In the genomic region with DNA sequence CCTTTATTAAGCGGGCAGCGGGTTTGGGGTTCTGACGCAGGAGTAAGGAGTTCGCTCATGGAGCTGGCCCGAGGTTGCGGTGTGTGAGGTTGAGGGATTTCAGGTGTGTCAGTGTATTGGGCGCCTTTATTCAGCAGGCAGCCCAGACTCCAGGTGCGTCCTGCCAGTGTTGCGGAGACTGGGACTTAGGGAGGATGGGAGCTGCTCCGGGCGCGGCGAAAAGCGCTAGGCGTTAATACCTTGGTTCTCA, we compare ENCODE assay signal across 1 cellular context.
TF ChIP-seq lines count a peak whose summit lies in the region.

No MANE protein-coding gene starts in this region.

TF ChIP-seq in WTC11, 78 proteins besides CTCF, POLR2A, EP300 and RAD21 (continued from another document):
- TF ChIP-seq, protein P1, sequence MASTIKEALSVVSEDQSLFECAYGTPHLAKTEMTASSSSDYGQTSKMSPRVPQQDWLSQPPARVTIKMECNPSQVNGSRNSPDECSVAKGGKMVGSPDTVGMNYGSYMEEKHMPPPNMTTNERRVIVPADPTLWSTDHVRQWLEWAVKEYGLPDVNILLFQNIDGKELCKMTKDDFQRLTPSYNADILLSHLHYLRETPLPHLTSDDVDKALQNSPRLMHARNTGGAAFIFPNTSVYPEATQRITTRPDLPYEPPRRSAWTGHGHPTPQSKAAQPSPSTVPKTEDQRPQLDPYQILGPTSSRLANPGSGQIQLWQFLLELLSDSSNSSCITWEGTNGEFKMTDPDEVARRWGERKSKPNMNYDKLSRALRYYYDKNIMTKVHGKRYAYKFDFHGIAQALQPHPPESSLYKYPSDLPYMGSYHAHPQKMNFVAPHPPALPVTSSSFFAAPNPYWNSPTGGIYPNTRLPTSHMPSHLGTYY (CRISPR knock-in tag; IDR thresholded peaks at IDR 0.05), result peak; percentile 87; the same call in 1 of the 2 replicates
- TF ChIP-seq, protein P2, sequence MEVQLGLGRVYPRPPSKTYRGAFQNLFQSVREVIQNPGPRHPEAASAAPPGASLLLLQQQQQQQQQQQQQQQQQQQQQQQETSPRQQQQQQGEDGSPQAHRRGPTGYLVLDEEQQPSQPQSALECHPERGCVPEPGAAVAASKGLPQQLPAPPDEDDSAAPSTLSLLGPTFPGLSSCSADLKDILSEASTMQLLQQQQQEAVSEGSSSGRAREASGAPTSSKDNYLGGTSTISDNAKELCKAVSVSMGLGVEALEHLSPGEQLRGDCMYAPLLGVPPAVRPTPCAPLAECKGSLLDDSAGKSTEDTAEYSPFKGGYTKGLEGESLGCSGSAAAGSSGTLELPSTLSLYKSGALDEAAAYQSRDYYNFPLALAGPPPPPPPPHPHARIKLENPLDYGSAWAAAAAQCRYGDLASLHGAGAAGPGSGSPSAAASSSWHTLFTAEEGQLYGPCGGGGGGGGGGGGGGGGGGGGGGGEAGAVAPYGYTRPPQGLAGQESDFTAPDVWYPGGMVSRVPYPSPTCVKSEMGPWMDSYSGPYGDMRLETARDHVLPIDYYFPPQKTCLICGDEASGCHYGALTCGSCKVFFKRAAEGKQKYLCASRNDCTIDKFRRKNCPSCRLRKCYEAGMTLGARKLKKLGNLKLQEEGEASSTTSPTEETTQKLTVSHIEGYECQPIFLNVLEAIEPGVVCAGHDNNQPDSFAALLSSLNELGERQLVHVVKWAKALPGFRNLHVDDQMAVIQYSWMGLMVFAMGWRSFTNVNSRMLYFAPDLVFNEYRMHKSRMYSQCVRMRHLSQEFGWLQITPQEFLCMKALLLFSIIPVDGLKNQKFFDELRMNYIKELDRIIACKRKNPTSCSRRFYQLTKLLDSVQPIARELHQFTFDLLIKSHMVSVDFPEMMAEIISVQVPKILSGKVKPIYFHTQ (CRISPR knock-in tag; IDR thresholded peaks at IDR 0.05), result peak; percentile 73; the same call in 1 of the 2 replicates
- TF ChIP-seq RELA (CRISPR knock-in tag; IDR thresholded peaks at IDR 0.05; ENCODE audit: borderline replicate concordance) (0 out of 2 replicates have a peak, but pooled peaks have one; percentile 21), EMX1 (CRISPR knock-in tag; IDR thresholded peaks at IDR 0.05) (peak; percentile 80; the same call in 1 of the 2 replicates), PRRX2 (CRISPR knock-in tag; IDR thresholded peaks at IDR 0.05) (no peak; the same call in 1 of the 2 replicates), CREM (CRISPR knock-in tag; IDR thresholded peaks at IDR 0.05) (no peak)
